In genomic region chr1:157781048-157781447, GRCh38 we compare ENCODE assay signal across 13 cellular contexts. TPM values are rescaled to one million over a fixed set of nuclear protein-coding genes. Genes with fewer than 3 reads are reported as not detected.
DNase-seq lines count a peak whose midpoint lies in the region; ATAC-seq and TF ChIP-seq lines count a peak whose summit lies in the region.
"Had no signal": no experiment of that assay in that cellular context is flagged by ENCODE, and none has a peak within 500 bp of the region (broad histone marks: within the 10 kb centered on the region; RNA-seq: fewer than 3 reads in every experiment).

No MANE protein-coding gene starts in this region.

- peaks cover 5% of the 10 kb centered on the region for H3K4me1 ChIP-seq in colonic mucosa
- no peaks in the 10 kb centered on the region for H3K4me1 ChIP-seq in suprapubic skin
- H3K4me1 ChIP-seq in heart left ventricle: peaks cover 0 to 9% (median 0%) of the 10 kb centered on the region in 12 donors
- no peaks in the 10 kb centered on the region for H3K4me1 ChIP-seq in body of pancreas

- 42% methylated on average over 2 of the region's 2 CpGs for WGBS in suprapubic skin
- WGBS in heart left ventricle, 4 donors: 36 to 55% (median 52%) methylated on average over 2 of the region's 2 CpGs
- whole genome bisulfite sequencing in body of pancreas, 2 donors: 31 to 37% methylated on average over 2 of the region's 2 CpGs

- ATAC-seq in GM18868 (IDR thresholded peaks at IDR 0.05; ENCODE audit: unreplicated experiment): peak; percentile 56
- ATAC-seq in GM21529 (IDR thresholded peaks at IDR 0.05; ENCODE audit: unreplicated experiment): peak; percentile 68
- ATAC-seq in HG03342 (IDR thresholded peaks at IDR 0.05; ENCODE audit: unreplicated experiment): peak; percentile 51
- ATAC-seq in heart left ventricle: no peak
- ATAC-seq in body of pancreas: no peak
- ATAC-seq: PC-3 had no signal

- TF ChIP-seq POLR2A in suprapubic skin (IDR thresholded peaks at IDR 0.05): no peak
- TF ChIP-seq POLR2A in heart left ventricle (IDR thresholded peaks at IDR 0.05): no peak
- no peak for TF ChIP-seq POLR2A in body of pancreas (IDR thresholded peaks at IDR 0.05)

- no peak overlapping the region for H3K4me3 ChIP-seq in colonic mucosa
- H3K4me3 ChIP-seq in suprapubic skin: no peak overlapping the region
- H3K4me3 ChIP-seq in heart left ventricle: no peak overlapping the region
- H3K4me3 ChIP-seq in body of pancreas: no peak overlapping the region

- DNase-seq in colonic mucosa: peak; percentile 42
- DNase-seq in suprapubic skin (ENCODE audit: low spot score in 2 of 2): no peak
- DNase-seq in heart left ventricle: no peak
- DNase-seq in body of pancreas: no peak
- DNase-seq in Ammon's horn (ENCODE audit: low spot score): no peak
- DNase-seq: activated T-cell treated with anti-CD3 and anti-CD28 coated beads, Interleukin-2, amount 50 U/mL, for 48 hours; DMS153; NCI-H1694 treated with DMSO at 0.1 percent for 48 hours; PC-3 had no signal

- no peak overlapping the region for H3K9ac ChIP-seq in colonic mucosa (ENCODE audit: low read depth in 2 of 2, low read length in 2 of 2)

- H3K36me3 ChIP-seq in colonic mucosa: no peaks in the 10 kb centered on the region
- H3K36me3 ChIP-seq in suprapubic skin: no peaks in the 10 kb centered on the region
- H3K36me3 ChIP-seq in heart left ventricle: no peaks in the 10 kb centered on the region
- H3K36me3 ChIP-seq in body of pancreas (replicated peaks in 1 of 2; ENCODE audit: insufficient read depth in 1 of 2, low read depth in 2 of 2): no peaks in the 10 kb centered on the region

- H3K9me3 ChIP-seq in colonic mucosa: no peaks in the 10 kb centered on the region
- H3K9me3 ChIP-seq in suprapubic skin: no peaks in the 10 kb centered on the region
- no peaks in the 10 kb centered on the region for H3K9me3 ChIP-seq in heart left ventricle
- H3K9me3 ChIP-seq in body of pancreas: no peaks in the 10 kb centered on the region

- TF ChIP-seq CTCF in colonic mucosa (IDR thresholded peaks at IDR 0.05) (no peak), suprapubic skin (IDR thresholded peaks at IDR 0.05) (no peak), heart left ventricle (IDR thresholded peaks at IDR 0.05) (no peak), body of pancreas (IDR thresholded peaks at IDR 0.05) (no peak)

- intact Hi-C loops in colonic mucosa (cut with DNase I): no loop called here
- intact Hi-C loops in heart left ventricle (cut with DNase I): no loop called here
- intact Hi-C loops in body of pancreas (cut with DNase I): no loop called here

- H3K27me3 ChIP-seq in colonic mucosa (no peaks in the 10 kb centered on the region), suprapubic skin (no peaks in the 10 kb centered on the region), heart left ventricle (no peaks in the 10 kb centered on the region), body of pancreas (no peaks in the 10 kb centered on the region)

- no peak overlapping the region for H3K27ac ChIP-seq in colonic mucosa
- no peak overlapping the region for H3K27ac ChIP-seq in suprapubic skin
- H3K27ac ChIP-seq in heart left ventricle: no peak overlapping the region
- H3K27ac ChIP-seq in body of pancreas: no peak overlapping the region

- no peak for TF ChIP-seq EP300 in suprapubic skin (IDR thresholded peaks at IDR 0.05)

RNA-seq across cellular contexts. Expression of gene FCRL2, which starts 4.1 kb away (rescaled TPM):
- under 1 TPM; 0.10 to 0.40 TPM for total RNA-seq in colonic mucosa
- total RNA-seq in suprapubic skin: not detected
- not detected for total RNA-seq in heart left ventricle
- under 1 TPM in 1 of 2 donors, not detected in 1; 0.07 TPM for polyA plus RNA-seq in heart left ventricle
- total RNA-seq in body of pancreas: not detected
- total RNA-seq: natural killer cell treated with Interleukin-12 subunit alpha and Interleukin-12 subunit beta and Interleukin-15 and Interleukin-18, amount 100 ng/mL, for 72 hours; PC-3 had no signal

RNA-seq across cellular contexts. Expression of gene FCRL1, which starts 38.9 kb away (rescaled TPM):
- under 1 TPM in 1 of 2 donors, not detected in 1; 0.07 TPM for total RNA-seq in colonic mucosa
- not detected for total RNA-seq in suprapubic skin
- under 1 TPM in 1 of 9 donors, not detected in 8; 0.35 TPM for total RNA-seq in heart left ventricle
- under 1 TPM in 1 of 2 donors, not detected in 1; 0.04 TPM for polyA plus RNA-seq in heart left ventricle
- total RNA-seq in body of pancreas: not detected
- total RNA-seq: natural killer cell treated with Interleukin-12 subunit alpha and Interleukin-12 subunit beta and Interleukin-15 and Interleukin-18, amount 100 ng/mL, for 72 hours; PC-3 had no signal

Comparison
In these comparisons a context has a peak if more than half of its experiments do, and no peak if none do; other contexts are left out.
1. ATAC-seq: peak in GM18868 (single experiment), GM21529 (single experiment) and HG03342 (single experiment); none in heart left ventricle (0 of 4) and body of pancreas (single experiment).